ENCODE assay signal across 8 cellular contexts in genomic region chr5:65480306-65480865, GRCh38. TPM values are rescaled to one million over a fixed set of nuclear protein-coding genes. Genes with fewer than 3 reads are reported as not detected.
DNase-seq lines count a peak whose midpoint lies in the region; ATAC-seq and TF ChIP-seq lines count a peak whose summit lies in the region.

No MANE protein-coding gene starts in this region.

- H3K4me3 ChIP-seq in foreskin fibroblast (ENCODE audit: low read depth in 1 of 2, low read length in 2 of 2) (peak overlapping the region; percentile 84 to 88), neural progenitor cell (peak overlapping the region; percentile 59)

- H3K4me1 Mint-ChIP-seq in neural progenitor cell, result peaks cover 18% of the 10 kb centered on the region

- no peaks in the 10 kb centered on the region for H3K9me3 ChIP-seq in neural progenitor cell (ENCODE audit: low read depth)

- peak overlapping the region; percentile 97 for H3K4me2 ChIP-seq in neural progenitor cell

- H3K79me2 ChIP-seq in neural progenitor cell (ENCODE audit: low read depth), result no peaks in the 10 kb centered on the region

- H2AFZ ChIP-seq in neural progenitor cell (replicated peaks), result peak overlapping the region; percentile 88

- H3K9me3 Mint-ChIP-seq in neural progenitor cell, result no peaks in the 10 kb centered on the region

- H3K9ac ChIP-seq in neural progenitor cell, result peak overlapping the region; percentile 39

- no peaks in the 10 kb centered on the region for H3K36me3 Mint-ChIP-seq in neural progenitor cell

- no peak overlapping the region for H3K27ac ChIP-seq in neural progenitor cell

- H4K20me1 ChIP-seq in neural progenitor cell (ENCODE audit: low read depth), result no peaks in the 10 kb centered on the region

- no peaks in the 10 kb centered on the region for H3K36me3 ChIP-seq in neural progenitor cell

- peaks cover 12% of the 10 kb centered on the region for H3K27me3 ChIP-seq in neural progenitor cell

- DNase-seq in D341Med (ENCODE audit: low spot score), result peak; percentile 49
- peak; percentile 52 for DNase-seq in NCI-H345 (lab: John Stamatoyannopoulos, UW)
- DNase-seq in activated T-cell treated with anti-CD3 and anti-CD28 coated beads, Interleukin-2, amount 50 U/mL, for 1 hour, result peak; percentile 56
- peak; percentile 80 to 92 for DNase-seq in foreskin fibroblast
- peak; percentile 28 for DNase-seq in neural progenitor cell (ENCODE audit: low spot score)
- DNase-seq in GM19240 (ENCODE audit: insufficient read length, low spot score), result no peak

- peaks cover 4% of the 10 kb centered on the region for H3K27me3 Mint-ChIP-seq in neural progenitor cell (ENCODE audit: insufficient read depth, low read depth)

- H3K27ac Mint-ChIP-seq in neural progenitor cell, result no peak overlapping the region

- ATAC-seq in GM21737 (IDR thresholded peaks at IDR 0.05; ENCODE audit: unreplicated experiment), result peak; percentile 26
- ATAC-seq in GM18858 (IDR thresholded peaks at IDR 0.05; ENCODE audit: unreplicated experiment), result no peak

- peaks cover 32% of the 10 kb centered on the region for H3K4me1 ChIP-seq in neural progenitor cell

- TF ChIP-seq CTCF in foreskin fibroblast (IDR thresholded peaks at IDR 0.05; ENCODE audit: low read depth, low read length), result no peak
- TF ChIP-seq CTCF in neural progenitor cell (IDR thresholded peaks at IDR 0.05), result peak; percentile 5

- H3F3A ChIP-seq in neural progenitor cell (ENCODE audit: low read depth), result peaks cover 22% of the 10 kb centered on the region

- no peak overlapping the region for H3K4me3 Mint-ChIP-seq in neural progenitor cell

RNA-seq across cellular contexts. Expression of gene ADAMTS6, which starts 1.3 kb away (rescaled TPM):
- 7.1 and 14.3 TPM in 2 replicates for total RNA-seq in neural progenitor cell (ENCODE audit: low replicate concordance)
